In genomic region chr5:54440456-54440893, GRCh38 we compare ENCODE assay signal across 7 cellular contexts. TPM values are rescaled to one million over a fixed set of nuclear protein-coding genes. Genes with fewer than 3 reads are reported as not detected.
A peak's percentile ranks its signal among the peaks of the same experiment; 100 is the strongest.
DNase-seq lines count a peak whose midpoint lies in the region; ATAC-seq and TF ChIP-seq lines count a peak whose summit lies in the region.

No MANE protein-coding gene starts in this region.

- H3K27ac ChIP-seq in PC-3 (ENCODE audit: low read length), result no peak overlapping the region

- H3K4me3 Mint-ChIP-seq in mesothelial cell of epicardium (no peak overlapping the region), Calu3 (ENCODE audit: low read depth, unreplicated experiment) (no peak overlapping the region)

- H3K9me3 ChIP-seq in PC-3 (ENCODE audit: low read length), result no peaks in the 10 kb centered on the region

- H3K36me3 Mint-ChIP-seq in mesothelial cell of epicardium (no peaks in the 10 kb centered on the region), Calu3 (ENCODE audit: insufficient read depth, unreplicated experiment) (no peaks in the 10 kb centered on the region)

- CTCF ChIA-PET in Calu3 (lab: Charles Lee) (interaction anchor here (1.2 kb wide), 1 partner anchor 197 kb away, joined by 3 read pairs; no protein-coding TSS in a partner anchor), PC-3 (lab: Charles Lee) (no interaction called here)

- H2AFZ ChIP-seq in PC-3 (ENCODE audit: low read length), result no peak overlapping the region

- no peaks in the 10 kb centered on the region for H3F3A ChIP-seq in PC-3 (ENCODE audit: low read length, unreplicated experiment)

- H3K9me3 Mint-ChIP-seq in mesothelial cell of epicardium, result no peaks in the 10 kb centered on the region
- no peaks in the 10 kb centered on the region for H3K9me3 Mint-ChIP-seq in Calu3 (ENCODE audit: low read depth, unreplicated experiment)

- intact Hi-C loops in Calu3 (cut with micrococcal nuclease; ENCODE audit: unreplicated experiment), result no loop called here
- intact Hi-C loops in PC-3 (cut with micrococcal nuclease), result no loop called here

- no peak for TF ChIP-seq POLR2A in NB4 (IDR thresholded peaks at IDR 0.05; ENCODE audit: extremely low read depth, insufficient read length)

- H3K36me3 ChIP-seq in PC-3 (ENCODE audit: low read depth, low read length), result no peaks in the 10 kb centered on the region

- no peaks in the 10 kb centered on the region for H4K20me1 ChIP-seq in PC-3 (ENCODE audit: low read length)

- H3K4me2 ChIP-seq in PC-3 (ENCODE audit: low read length), result no peak overlapping the region

- H3K79me2 ChIP-seq in PC-3 (ENCODE audit: low read length), result no peaks in the 10 kb centered on the region

- H3K27me3 ChIP-seq in PC-3 (ENCODE audit: low read length), result peaks cover 24% of the 10 kb centered on the region; the same call in 1 of the 2 replicates

- H3K27me3 Mint-ChIP-seq in mesothelial cell of epicardium (ENCODE audit: low read depth) (no peaks in the 10 kb centered on the region), Calu3 (ENCODE audit: unreplicated experiment) (peaks cover 32% of the 10 kb centered on the region)

- H3K9me2 ChIP-seq in PC-3 (replicated peaks; ENCODE audit: low read length), result no peaks in the 10 kb centered on the region

- no peaks in the 10 kb centered on the region for H3K4me1 ChIP-seq in PC-3 (ENCODE audit: insufficient read depth, low read length)

- BruUV-seq in Calu3 (replicated peaks; lab: Mats Ljungman, UMichigan), result no TSS peak
- BruUV-seq in PC-3 (replicated peaks; lab: Mats Ljungman, UMichigan), result no TSS peak

- POLR2A ChIA-PET in PC-3 (lab: Charles Lee; ENCODE audit: unreplicated experiment), result no interaction called here

- ATAC-seq in GM19025 (IDR thresholded peaks at IDR 0.05; ENCODE audit: low read depth, unreplicated experiment) (peak; percentile 63), HG02642 (IDR thresholded peaks at IDR 0.05; ENCODE audit: poor library complexity, unreplicated experiment) (peak; percentile 83), PC-3 (no peak)

- H3K4me3 ChIP-seq in NB4 (ENCODE audit: low read depth, low read length), result no peak overlapping the region
- no peak overlapping the region for H3K4me3 ChIP-seq in PC-3 (ENCODE audit: low read length)

- peaks cover 16% of the 10 kb centered on the region for H3K4me1 Mint-ChIP-seq in mesothelial cell of epicardium
- H3K4me1 Mint-ChIP-seq in Calu3 (ENCODE audit: low read depth, unreplicated experiment), result no peaks in the 10 kb centered on the region

- no peak overlapping the region for H3K9ac ChIP-seq in PC-3 (ENCODE audit: low read length)

- DNase-seq in NB4 (ENCODE audit: low read depth), result peak; percentile 13
- no peak for DNase-seq in mesothelial cell of epicardium (ENCODE audit: low spot score in 2 of 2, unreplicated experiment in 2 of 2)
- DNase-seq in Calu3, result no peak
- DNase-seq in PC-3, result no peak
- no peak for DNase-seq in middle frontal gyrus (ENCODE audit: extremely low spot score, low spot score)

- peak overlapping the region; percentile 13 for H3K27ac Mint-ChIP-seq in mesothelial cell of epicardium
- H3K27ac Mint-ChIP-seq in Calu3 (ENCODE audit: unreplicated experiment), result no peak overlapping the region

- TF ChIP-seq CTCF in NB4 (IDR thresholded peaks at IDR 0.05; ENCODE audit: low read depth, low read length) (no peak), mesothelial cell of epicardium (IDR thresholded peaks at IDR 0.05; ENCODE audit: unreplicated experiment) (no peak), Calu3 (IDR thresholded peaks at IDR 0.05; ENCODE audit: unreplicated experiment) (no peak), PC-3 (conservative IDR thresholded peaks at IDR 0.05; ENCODE audit: low read depth, low read length) (no peak)

RNA-seq across cellular contexts. Expression of gene HSPB3, which starts 15.0 kb away (rescaled TPM):
- total RNA-seq in mesothelial cell of epicardium (not detected in 3 replicates), Calu3 (2022) (not detected in 2 replicates), PC-3 (2014; rRNA removed) (not detected in 2 replicates)
